Comparison of ENCODE assay signal across 23 cellular contexts in the genomic region with DNA sequence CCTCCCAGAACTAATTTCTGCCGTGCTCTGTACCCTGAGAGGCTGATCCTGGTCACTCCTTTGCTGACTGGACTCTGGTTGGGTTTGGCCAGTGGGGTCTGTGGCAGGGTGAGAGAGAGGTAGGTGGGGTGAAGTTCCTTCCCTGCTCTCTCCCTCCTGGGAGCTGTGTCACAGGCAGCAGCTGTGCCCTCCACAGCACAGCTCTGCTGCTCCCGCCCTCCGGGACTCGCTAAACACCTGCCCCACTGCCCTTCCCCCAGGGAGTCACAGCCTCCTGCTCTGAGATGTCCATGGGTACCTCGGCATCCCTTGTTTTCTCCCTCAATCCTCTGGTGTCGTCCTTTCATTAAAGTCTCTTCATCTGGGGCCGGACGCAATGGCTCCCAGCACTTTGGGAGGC.
DNase-seq lines count a peak whose midpoint lies in the region; ATAC-seq and TF ChIP-seq lines count a peak whose summit lies in the region.
"Had no signal": no experiment of that assay in that cellular context is flagged by ENCODE, and none has a peak within 500 bp of the region (broad histone marks: within the 10 kb centered on the region; RNA-seq: fewer than 3 reads in every experiment).

No MANE protein-coding gene starts in this region.

- ATAC-seq in mucosa of descending colon (peak; percentile 53), GM21528 (IDR thresholded peaks at IDR 0.05; ENCODE audit: low FRiP score, unreplicated experiment) (no peak)
- ATAC-seq: stimulated activated naive CD8-positive, alpha-beta T cell treated with anti-CD3 and anti-CD28 coated beads, Interleukin-15, amount 100 ng/mL, for 72 hours; WTC11 had no signal

- no peaks in the 10 kb centered on the region for H3K4me1 ChIP-seq in mucosa of descending colon (ENCODE audit: low read depth)
- H3K4me1 ChIP-seq: left ventricle myocardium inferior, Peyer's patch, transverse colon had no signal

- H3K4me3 ChIP-seq in mucosa of descending colon = no peak overlapping the region
- H3K4me3 ChIP-seq: cardiac muscle cell, left ventricle myocardium inferior, neural progenitor cell, Peyer's patch, SK-N-MC, transverse colon had no signal

- H3K9me3 ChIP-seq in mucosa of descending colon = no peaks in the 10 kb centered on the region
- H3K9me3 ChIP-seq: left ventricle myocardium inferior, Peyer's patch, transverse colon had no signal

- intact Hi-C loops in mucosa of descending colon (cut with DNase I, micrococcal nuclease) = no loop called here

- no peaks in the 10 kb centered on the region for H3K36me3 ChIP-seq in mucosa of descending colon (ENCODE audit: low read depth)
- H3K36me3 ChIP-seq: cardiac muscle cell, left ventricle myocardium inferior, neural progenitor cell, Peyer's patch, transverse colon had no signal

- TF ChIP-seq CTCF in mucosa of descending colon (IDR thresholded peaks at IDR 0.05) = no peak

- DNase-seq in DMS153 (lab: John Stamatoyannopoulos, UW) = peak; percentile 86
- peak; percentile 18 to 83 (median 71) for DNase-seq in NCI-H1417 (lab: John Stamatoyannopoulos, UW)
- DNase-seq in NCI-H345 treated with DMSO at 0.1 percent for 48 hours (lab: John Stamatoyannopoulos, UW; ENCODE audit: unreplicated experiment) = peak; percentile 21
- no peak for DNase-seq in mucosa of descending colon
- no peak for DNase-seq in UCSD-AML1 (lab: John Stamatoyannopoulos, UW; ENCODE audit: unreplicated experiment)
- DNase-seq in SKM-1 treated with dmso at 0.1 percent for 144 hours (lab: John Stamatoyannopoulos, UW; ENCODE audit: unreplicated experiment) = no peak
- DNase-seq: activated CD4-positive, alpha-beta memory T cell treated with anti-CD3 and anti-CD28 coated beads, Interleukin-2, amount 10 ng/mL, durations not matched to agents 7 days and 5 days; activated naive CD4-positive, alpha-beta T cell treated with Interleukin-2 at 50 U/mL for 16 hours; activated T-cell treated with anti-CD3 and anti-CD28 coated beads for 4 hours; dermis blood vessel endothelial cell; HFFc6; left ventricle myocardium inferior; NCI-H1694 treated with DMSO at 0.1 percent for 48 hours; Peyer's patch; small intestine; stimulated activated CD4-positive, alpha-beta T cell treated with anti-CD3 and anti-CD28 coated beads, Interleukin-4, amount 100 ng/mL, for 1 hour; stimulated activated naive CD8-positive, alpha-beta T cell treated with anti-CD3 and anti-CD28 coated beads, Interleukin-15, amount 100 ng/mL, for 72 hours; transverse colon had no signal

Comparison
In these comparisons a context has a peak if more than half of its experiments do, and no peak if none do; other contexts are left out.
1. DNase-seq: peak in DMS153 (single experiment), NCI-H1417 (3 of 3) and NCI-H345 treated with DMSO at 0.1 percent for 48 hours (single experiment); none in mucosa of descending colon (0 of 3), UCSD-AML1 (single experiment) and SKM-1 treated with dmso at 0.1 percent for 144 hours (single experiment).